ENCODE assay signal across 8 cellular contexts in the genomic region with DNA sequence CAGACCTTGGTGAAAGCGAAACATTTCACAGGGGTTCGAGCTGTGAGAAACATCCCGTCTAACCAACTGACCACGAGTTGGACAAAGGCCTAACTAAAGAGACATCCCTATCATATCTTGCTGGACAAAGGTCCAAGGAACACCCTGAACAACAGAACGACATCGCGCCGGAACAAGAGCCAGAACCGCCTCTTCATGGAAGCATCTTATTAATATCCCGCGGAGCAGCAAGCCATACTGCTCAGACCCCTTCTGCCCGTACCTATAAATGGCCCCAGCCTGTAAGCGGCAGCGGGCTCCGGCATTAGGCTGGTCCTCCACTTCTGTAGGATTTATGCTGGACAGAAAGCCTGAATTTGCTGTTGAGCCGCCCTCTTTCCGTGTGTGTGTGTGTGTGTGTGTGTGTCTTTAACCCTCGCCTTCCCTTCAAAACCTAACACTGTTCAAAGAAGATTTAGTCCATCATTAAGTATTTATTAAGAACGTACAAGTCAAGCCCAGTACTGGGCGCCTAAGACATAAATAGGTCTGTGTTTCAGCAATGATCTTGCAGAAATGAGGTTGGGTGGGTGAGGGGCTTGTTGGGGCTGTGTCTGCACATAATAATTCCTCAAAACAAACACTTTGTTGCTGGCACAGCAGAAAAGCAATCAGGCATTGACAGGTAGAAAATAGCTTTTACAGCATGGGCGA. TPM values are rescaled to one million over a fixed set of nuclear protein-coding genes. Genes with fewer than 3 reads are reported as not detected.
DNase-seq lines count a peak whose midpoint lies in the region; ATAC-seq, FAIRE-seq and TF ChIP-seq lines count a peak whose summit lies in the region.

No MANE protein-coding gene starts in this region.

- no peak overlapping the region for H3K14ac ChIP-seq in IMR-90 (replicated peaks; ENCODE audit: low read depth, low read length)

- H3K4me3 ChIP-seq in IMR-90 (ENCODE audit: insufficient read depth, low read depth, low read length) (peak overlapping the region; percentile 83), astrocyte (ENCODE audit: insufficient read depth, low read depth, low read length) (peak overlapping the region; percentile 91), aorta (ENCODE audit: low read length in 2 of 2) (peak overlapping the region; percentile 28 to 61)
- no peak overlapping the region for H3K4me3 ChIP-seq in effector memory CD4-positive, alpha-beta T cell (ENCODE audit: insufficient read depth, low read depth, low read length, poor library complexity, severe bottlenecking)

- peak overlapping the region; percentile 87 for H3K27ac Mint-ChIP-seq in astrocyte (ENCODE audit: unreplicated experiment)

- H3K4me2 ChIP-seq in IMR-90 (ENCODE audit: low read depth, low read length) (peak overlapping the region; percentile 97), astrocyte (ENCODE audit: low read length) (peak overlapping the region; percentile 100)

- no peak overlapping the region for H3K23ac ChIP-seq in IMR-90 (ENCODE audit: low read depth, low read length)

- POLR2A ChIA-PET in IMR-90 (lab: Charles Lee; ENCODE audit: unreplicated experiment), result no interaction called here

- no CpG with 5 or more reads among the region's 21 CpGs for WGBS in IMR-90 (ENCODE audit: extremely low coverage in 2 of 2, insufficient read length in 1 of 2), 2 experiments
- 9 to 10% methylated on average over 21 of the region's 21 CpGs for WGBS in aorta, 2 donors

- H3K9me3 Mint-ChIP-seq in astrocyte (ENCODE audit: unreplicated experiment), result no peaks in the 10 kb centered on the region

- H3K9me1 ChIP-seq in IMR-90 (ENCODE audit: insufficient read depth, low read length), result no peaks in the 10 kb centered on the region

- intact Hi-C loops in IMR-90 (cut with micrococcal nuclease) (no loop called here), aorta (cut with DNase I) (no loop called here)

- H4K91ac ChIP-seq in IMR-90 (ENCODE audit: insufficient read depth, low read depth, low read length), result no peak overlapping the region

- no peak overlapping the region for H3K56ac ChIP-seq in IMR-90 (ENCODE audit: extremely low read depth, insufficient read depth, low read length)

- peak overlapping the region; percentile 90 for H2AFZ ChIP-seq in IMR-90 (replicated peaks; ENCODE audit: low read length, poor library complexity)
- H2AFZ ChIP-seq in astrocyte (ENCODE audit: low read depth, low read length), result peak overlapping the region; percentile 99

- H4K8ac ChIP-seq in IMR-90 (ENCODE audit: low read depth in 2 of 2, low read length in 2 of 2), result no peak overlapping the region; a peak in 1 of 4 replicates

- no peaks in the 10 kb centered on the region for H3K79me1 ChIP-seq in IMR-90 (ENCODE audit: low read depth in 1 of 2, low read length in 2 of 2)

- H3K79me2 ChIP-seq in astrocyte (ENCODE audit: insufficient read depth, low read length), result no peaks in the 10 kb centered on the region

- dilution Hi-C loops in IMR-90 (cut with HindIII; ENCODE audit: low sequenced_read_pairs, unreplicated experiment), result no loop called here

- no peak overlapping the region for H2AK9ac ChIP-seq in IMR-90 (replicated peaks; ENCODE audit: low read depth, low read length, poor library complexity)

- no peak overlapping the region for H3K27ac ChIP-seq in IMR-90 (ENCODE audit: insufficient read depth, low read length)
- peak overlapping the region; percentile 68 for H3K27ac ChIP-seq in astrocyte (ENCODE audit: low read depth, low read length)
- H3K27ac ChIP-seq in aorta (ENCODE audit: low read depth in 1 of 2, low read length in 2 of 2), result no peak overlapping the region
- H3K27ac ChIP-seq in effector memory CD4-positive, alpha-beta T cell (ENCODE audit: insufficient read depth, low read length, poor library complexity, severe bottlenecking), result no peak overlapping the region

- CTCF ChIA-PET in IMR-90 (lab: Yijun Ruan, JAX), result no interaction called here

- H2BK20ac ChIP-seq in IMR-90 (ENCODE audit: low read depth, low read length), result no peak overlapping the region

- no peak overlapping the region for H2BK5ac ChIP-seq in IMR-90 (ENCODE audit: low read depth, low read length, poor library complexity, severe bottlenecking)

- in situ Hi-C loops in ACHN (cut with HindIII; ENCODE audit: low pct_ligation_motif_present, low pct_unique_long_range_greater_than_20kb, low sequenced_read_pairs), result no loop called here
- in situ Hi-C loops in IMR-90 (cut with MboI; ENCODE audit: low sequenced_read_pairs), result no loop called here

- no peak overlapping the region; the same call in 1 of the 2 replicates for H4K5ac ChIP-seq in IMR-90 (ENCODE audit: low read depth, low read length)

- no peak overlapping the region for H2AK5ac ChIP-seq in IMR-90 (ENCODE audit: low read depth, low read length)

- H3K27me3 ChIP-seq in IMR-90 (ENCODE audit: control insufficient read depth, insufficient read depth, low read length) (peaks cover 15% of the 10 kb centered on the region), astrocyte (ENCODE audit: insufficient read depth, low read length) (no peaks in the 10 kb centered on the region), aorta (ENCODE audit: control insufficient read depth in 1 of 2, insufficient read depth in 2 of 2, low read length in 1 of 2) (no peaks in the 10 kb centered on the region)
- H3K27me3 ChIP-seq in effector memory CD4-positive, alpha-beta T cell (replicated peaks; ENCODE audit: control insufficient read depth, insufficient read depth, low read length, poor library complexity, severe bottlenecking), result no peaks in the 10 kb centered on the region

- H3K36me3 Mint-ChIP-seq in astrocyte (ENCODE audit: low read depth, unreplicated experiment), result no peaks in the 10 kb centered on the region

- H3K36me3 ChIP-seq in IMR-90 (ENCODE audit: control insufficient read depth, insufficient read depth, low read length), result no peaks in the 10 kb centered on the region
- H3K36me3 ChIP-seq in astrocyte (ENCODE audit: insufficient read depth, low read length), result no peaks in the 10 kb centered on the region
- no peaks in the 10 kb centered on the region for H3K36me3 ChIP-seq in aorta (ENCODE audit: control insufficient read depth in 1 of 2, insufficient read depth in 2 of 2, low read length in 1 of 2)
- H3K36me3 ChIP-seq in effector memory CD4-positive, alpha-beta T cell (ENCODE audit: control insufficient read depth, insufficient read depth, low read length), result no peaks in the 10 kb centered on the region

- H3K4ac ChIP-seq in IMR-90 (ENCODE audit: low read depth, low read length), result no peak overlapping the region

- peak overlapping the region; percentile 86 for H3K4me3 Mint-ChIP-seq in astrocyte (ENCODE audit: unreplicated experiment)

- no peak overlapping the region for H2BK15ac ChIP-seq in IMR-90 (ENCODE audit: low read depth, low read length)

- peak; percentile 66 for DNase-seq in ACHN
- DNase-seq in IMR-90, result no peak
- peak; percentile 22 for DNase-seq in astrocyte (ENCODE audit: low read depth)
- peak; percentile 4 for DNase-seq in kidney tubule cell (ENCODE audit: low spot score)
- DNase-seq in aorta, result no peak
- no peak for DNase-seq in effector memory CD4-positive, alpha-beta T cell
- no peak for DNase-seq in GM19239 (ENCODE audit: insufficient read length, low spot score)

- no peaks in the 10 kb centered on the region for H3K27me3 Mint-ChIP-seq in astrocyte (ENCODE audit: low read depth, unreplicated experiment)

- peak overlapping the region; percentile 13; the same call in 1 of the 2 replicates for H3K9ac ChIP-seq in IMR-90 (ENCODE audit: low read depth, low read length)
- peak overlapping the region; percentile 87 for H3K9ac ChIP-seq in astrocyte (ENCODE audit: low read length)

- H3K4me1 ChIP-seq in IMR-90 (ENCODE audit: control insufficient read depth, insufficient read depth, low read length) (no peaks in the 10 kb centered on the region), astrocyte (ENCODE audit: insufficient read depth, low read length) (peaks cover 11% of the 10 kb centered on the region), aorta (ENCODE audit: control insufficient read depth in 1 of 2, insufficient read depth in 2 of 2, low read length in 2 of 2) (peaks cover 0 to 2% of the 10 kb centered on the region in 2 donors)
- H3K4me1 ChIP-seq in effector memory CD4-positive, alpha-beta T cell (ENCODE audit: control insufficient read depth, insufficient read depth, low read length, poor library complexity, severe bottlenecking), result no peaks in the 10 kb centered on the region

- no peak for TF ChIP-seq POLR2A in IMR-90 (IDR thresholded peaks at IDR 0.05; ENCODE audit: low read depth, low read length)

- no peaks in the 10 kb centered on the region for H3K4me1 Mint-ChIP-seq in astrocyte (ENCODE audit: low read depth, unreplicated experiment)

- no peak overlapping the region for H2BK120ac ChIP-seq in IMR-90 (ENCODE audit: low read depth, low read length)

- ATAC-seq in IMR-90 (ENCODE audit: low read depth), result peak; percentile 7; the same call in 1 of the 2 replicates
- ATAC-seq in aorta (ENCODE audit: low FRiP score), result no peak
- ATAC-seq in HG02678 (IDR thresholded peaks at IDR 0.05; ENCODE audit: unreplicated experiment), result no peak

- H3K18ac ChIP-seq in IMR-90 (ENCODE audit: low read depth, low read length), result no peak overlapping the region

- no TSS peak for BruUV-seq in IMR-90 (replicated peaks; lab: Mats Ljungman, UMichigan)

- TF ChIP-seq CTCF in IMR-90 (conservative IDR thresholded peaks at IDR 0.05; ENCODE audit: low read depth, low read length) (no peak), astrocyte (IDR thresholded peaks at IDR 0.05; ENCODE audit: insufficient read depth, low read depth, low read length) (no peak)

- no peaks in the 10 kb centered on the region for H3K9me3 ChIP-seq in IMR-90 (ENCODE audit: control insufficient read depth, insufficient read depth, low read length)
- H3K9me3 ChIP-seq in astrocyte (ENCODE audit: insufficient read depth, low read depth, low read length), result no peaks in the 10 kb centered on the region
- peaks cover 1% of the 10 kb centered on the region for H3K9me3 ChIP-seq in aorta (ENCODE audit: control insufficient read depth, low read length)
- no peaks in the 10 kb centered on the region for H3K9me3 ChIP-seq in effector memory CD4-positive, alpha-beta T cell (ENCODE audit: control insufficient read depth, low read length)

- TF ChIP-seq RAD21 in IMR-90 (IDR thresholded peaks at IDR 0.05; ENCODE audit: low read length), result no peak

- FAIRE-seq in astrocyte (lab: Jason Lieb, UNC) (no peak), GM19239 (lab: Jason Lieb, UNC) (no peak)

- H4K20me1 ChIP-seq in IMR-90 (ENCODE audit: insufficient read depth, low read length) (no peaks in the 10 kb centered on the region), astrocyte (ENCODE audit: insufficient read depth, low read length) (no peaks in the 10 kb centered on the region)

TF ChIP-seq in IMR-90, 13 proteins besides CTCF, POLR2A, EP300 and RAD21 (continues in another document):
- TF ChIP-seq RFX5 (IDR thresholded peaks at IDR 0.05; ENCODE audit: low read depth, low read length), result no peak
- no peak for TF ChIP-seq BHLHE40 (IDR thresholded peaks at IDR 0.05; ENCODE audit: low read depth, low read length)
- TF ChIP-seq MAZ (IDR thresholded peaks at IDR 0.05; ENCODE audit: borderline replicate concordance, low read depth, low read length), result no peak

RNA-seq across cellular contexts. Expression of gene SLC6A15, which starts 1.9 kb away (rescaled TPM):
- total RNA-seq in IMR-90 (2012; rRNA removed) (0.72 and 1.4 TPM in 2 replicates), astrocyte (14.0 and 16.7 TPM in 2 replicates), aorta (under 1 TPM; 0.15 to 0.55 TPM)
- polyA plus RNA-seq in IMR-90 (2012; rRNA removed) (0.22 and 0.32 TPM in 2 replicates), aorta (not detected)
- polyA plus RNA-seq in IMR-90 (2012; cell fraction: cytosol; rRNA removed), result 0.02 and 0.04 TPM in 2 replicates
- 0.05 and 0.23 TPM in 2 replicates for polyA plus RNA-seq in IMR-90 (2012; cell fraction: nucleus; rRNA removed; ENCODE audit: low replicate concordance)

Comparison
In these comparisons a context has a peak if more than half of its experiments do, and no peak if none do; other contexts are left out.
1. DNase-seq: peak in ACHN (single experiment), astrocyte (single experiment) and kidney tubule cell (single experiment); none in IMR-90 (single experiment), aorta (0 of 2), effector memory CD4-positive, alpha-beta T cell (0 of 3) and GM19239 (single experiment).